In the genomic region with DNA sequence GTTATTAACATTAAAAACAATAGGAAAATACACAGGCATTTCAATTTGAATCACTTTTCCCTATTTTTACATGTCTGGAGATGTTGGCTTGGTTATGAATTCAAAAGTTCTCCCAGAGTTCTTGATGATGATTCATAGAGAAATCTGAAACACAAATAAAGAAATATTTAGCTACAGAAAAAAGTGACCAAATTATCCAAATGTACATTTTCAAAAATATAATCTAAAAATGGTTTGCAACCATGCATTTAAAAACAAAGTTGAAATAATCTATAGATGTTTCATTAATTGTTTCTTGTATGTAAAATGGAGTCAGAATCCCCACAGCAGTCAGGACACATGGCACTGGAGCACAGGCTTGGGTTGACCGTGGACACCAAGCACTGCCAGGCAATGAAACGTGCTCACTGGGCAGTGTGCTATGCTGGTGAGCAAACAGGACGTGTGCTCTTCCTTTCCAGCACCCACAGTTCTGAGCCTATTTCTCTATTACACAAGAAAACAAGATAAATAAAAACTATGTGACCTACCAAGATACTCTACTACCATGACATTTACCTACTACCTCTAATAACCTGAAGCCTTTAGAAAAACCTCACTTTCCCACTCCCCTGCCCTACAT, we compare ENCODE assay signal across 1 cellular context.
TF ChIP-seq lines count a peak whose summit lies in the region.

No MANE protein-coding gene starts in this region.

TF ChIP-seq in H1, 55 proteins besides CTCF, POLR2A, EP300 and RAD21:
- TF ChIP-seq JUN (IDR thresholded peaks at IDR 0.05; ENCODE audit: low read depth, low read length) (no peak), POLR2AphosphoS5 (IDR thresholded peaks at IDR 0.05; ENCODE audit: low read depth, low read length) (peak; percentile 29; the same call in 1 of the 2 replicates)
